8 cellular contexts compared by ENCODE assay signal in genomic region chr10:29408847-29409240, GRCh38.
DNase-seq lines count a peak whose midpoint lies in the region; ATAC-seq and TF ChIP-seq lines count a peak whose summit lies in the region.

No MANE protein-coding gene starts in this region.

- H3K36me3 Mint-ChIP-seq in central memory CD8-positive, alpha-beta T cell (ENCODE audit: insufficient read depth) = peaks cover 1% of the 10 kb centered on the region

- no peaks in the 10 kb centered on the region for H3K36me3 ChIP-seq in prostate gland

- TF ChIP-seq CTCF in GM12865 (IDR thresholded peaks at IDR 0.05; ENCODE audit: insufficient read depth, low read depth, low read length, missing control alignments) = no peak
- no peak for TF ChIP-seq CTCF in prostate gland (IDR thresholded peaks at IDR 0.05)

- WGBS in prostate gland = 55% methylated on average over 2 of the region's 2 CpGs

- no peaks in the 10 kb centered on the region for H3K27me3 Mint-ChIP-seq in central memory CD8-positive, alpha-beta T cell

- no peak for TF ChIP-seq POLR2A in prostate gland (IDR thresholded peaks at IDR 0.05)

- H3K27me3 ChIP-seq in prostate gland (replicated peaks; ENCODE audit: insufficient read depth) = no peaks in the 10 kb centered on the region

- peak overlapping the region; percentile 98 for H3K4me3 Mint-ChIP-seq in central memory CD8-positive, alpha-beta T cell

- H3K27ac ChIP-seq in prostate gland = peak overlapping the region; percentile 86 to 93

- H3K4me1 ChIP-seq in prostate gland (replicated peaks) = no peaks in the 10 kb centered on the region

- H3K4me1 Mint-ChIP-seq in central memory CD8-positive, alpha-beta T cell = peaks cover 23% of the 10 kb centered on the region

- H3K9me3 ChIP-seq in prostate gland = no peaks in the 10 kb centered on the region

- DNase-seq in GM12865 (ENCODE audit: low read depth) (no peak), prostate gland (ENCODE audit: low spot score) (no peak), DMS53 treated with DMSO at 0.1 percent for 48 hours (lab: John Stamatoyannopoulos, UW; ENCODE audit: unreplicated experiment) (no peak), HT-29 (ENCODE audit: low spot score) (no peak), NCI-H524 treated with DMSO at 0.1 percent for 48 hours (lab: John Stamatoyannopoulos, UW) (no peak)
- DNase-seq in central memory CD8-positive, alpha-beta T cell (ENCODE audit: low spot score in 2 of 2) = no peak
- no peak for DNase-seq in activated CD4-positive, CD25-positive, alpha-beta regulatory T cell treated with anti-CD3 and anti-CD28 coated beads, Interleukin-2, amount 50 U/mL, for 72 hours

- peak overlapping the region; percentile 95 for H3K27ac Mint-ChIP-seq in central memory CD8-positive, alpha-beta T cell (ENCODE audit: low read depth)

- no peaks in the 10 kb centered on the region for H3K9me3 Mint-ChIP-seq in central memory CD8-positive, alpha-beta T cell

- H3K4me3 ChIP-seq in GM12865 (ENCODE audit: low read depth, low read length) (peak overlapping the region; percentile 95), prostate gland (peak overlapping the region; percentile 57 to 63)

- intact Hi-C loops in prostate gland (cut with DNase I) = no loop called here

- ATAC-seq in HG03354 (IDR thresholded peaks at IDR 0.05; ENCODE audit: poor library complexity, severe bottlenecking, unreplicated experiment) = peak; percentile 4
- ATAC-seq in central memory CD8-positive, alpha-beta T cell (replicated peaks; ENCODE audit: extremely low read depth, poor library complexity, severe bottlenecking) = peak; percentile 25
